ENCODE assay signal across 12 cellular contexts in genomic region chr14:69287096-69287991, GRCh38. TPM values are rescaled to one million over a fixed set of nuclear protein-coding genes. Genes with fewer than 3 reads are reported as not detected.
DNase-seq lines count a peak whose midpoint lies in the region; ATAC-seq and TF ChIP-seq lines count a peak whose summit lies in the region.
"Had no signal": no experiment of that assay in that cellular context is flagged by ENCODE, and none has a peak within 500 bp of the region (broad histone marks: within the 10 kb centered on the region; RNA-seq: fewer than 3 reads in every experiment).

No MANE protein-coding gene starts in this region.

- POLR2A ChIA-PET in CD8-positive, alpha-beta T cell (lab: Charles Lee): interaction anchor here (0.7 kb wide), 1 partner anchor 10 kb away, joined by 3 read pairs; no protein-coding TSS in a partner anchor

- no peak for TF ChIP-seq CTCF in esophagus muscularis mucosa (IDR thresholded peaks at IDR 0.05)
- no peak for TF ChIP-seq CTCF in CD8-positive, alpha-beta T cell (IDR thresholded peaks at IDR 0.05)

- H3K36me3 ChIP-seq in esophagus muscularis mucosa: no peaks in the 10 kb centered on the region
- no peaks in the 10 kb centered on the region for H3K36me3 ChIP-seq in neuronal stem cell (replicated peaks in 1 of 2; ENCODE audit: control insufficient read depth in 2 of 2, insufficient read depth in 2 of 2, low read length in 2 of 2)
- no peaks in the 10 kb centered on the region for H3K36me3 ChIP-seq in CD8-positive, alpha-beta T cell (ENCODE audit: insufficient read depth, low read length)

- no peaks in the 10 kb centered on the region for H3K4me1 Mint-ChIP-seq in CD8-positive, alpha-beta T cell (ENCODE audit: low read depth)
- H3K4me1 Mint-ChIP-seq: T-helper 17 cell had no signal

- no peak overlapping the region for H3K4me3 Mint-ChIP-seq in CD8-positive, alpha-beta T cell
- H3K4me3 Mint-ChIP-seq: T-helper 17 cell, type B pancreatic cell had no signal

- DNase-seq in ELR (ENCODE audit: low read depth) (peak; percentile 35), NCI-H460 (ENCODE audit: extremely low read depth, low read depth) (peak; percentile 34), esophagus muscularis mucosa (ENCODE audit: extremely low spot score) (no peak), neuronal stem cell (ENCODE audit: low spot score) (no peak), head of caudate nucleus (no peak)
- DNase-seq in CD8-positive, alpha-beta T cell: no peak
- DNase-seq: activated T-cell treated with anti-CD3 and anti-CD28 coated beads for 4 hours; stimulated activated CD4-positive, alpha-beta T cell treated with anti-CD3 and anti-CD28 coated beads, Interleukin-4, amount 100 ng/mL, for 24 hours; T-helper 17 cell had no signal

- H3K4ac ChIP-seq in neuronal stem cell (ENCODE audit: low read length): no peak overlapping the region

- no peak overlapping the region for H3K23ac ChIP-seq in neuronal stem cell (ENCODE audit: low read depth, low read length, poor library complexity)

- H3K27ac Mint-ChIP-seq in CD8-positive, alpha-beta T cell: no peak overlapping the region
- H3K27ac Mint-ChIP-seq: T-helper 17 cell, type B pancreatic cell had no signal

- no peak overlapping the region for H3K9ac ChIP-seq in neuronal stem cell (ENCODE audit: low read depth, low read length, poor library complexity)

- H3K4me2 ChIP-seq in neuronal stem cell (ENCODE audit: insufficient read depth, low read length, poor library complexity, severe bottlenecking): no peak overlapping the region

- H2BK120ac ChIP-seq in neuronal stem cell (ENCODE audit: low read depth, low read length): no peak overlapping the region

- H3K79me1 ChIP-seq in neuronal stem cell (ENCODE audit: low read depth, low read length): no peaks in the 10 kb centered on the region

- no peak for TF ChIP-seq POLR2A in esophagus muscularis mucosa (IDR thresholded peaks at IDR 0.05; ENCODE audit: low read depth)

- peaks cover 18 to 37% (median 26%) of the 10 kb centered on the region in 4 donors for H3K4me1 ChIP-seq in esophagus muscularis mucosa
- H3K4me1 ChIP-seq in neuronal stem cell (ENCODE audit: control insufficient read depth in 2 of 2, insufficient read depth in 1 of 2, low read depth in 1 of 2, low read length in 2 of 2): peaks cover 6 to 12% of the 10 kb centered on the region in 2 donors
- H3K4me1 ChIP-seq in CD8-positive, alpha-beta T cell (ENCODE audit: insufficient read depth, low read length): no peaks in the 10 kb centered on the region

- no peak for ATAC-seq in CD8-positive, alpha-beta T cell
- ATAC-seq in HG03095 (IDR thresholded peaks at IDR 0.05; ENCODE audit: unreplicated experiment) (no peak), GM21360 (IDR thresholded peaks at IDR 0.05; ENCODE audit: unreplicated experiment) (no peak)
- ATAC-seq: T-helper 17 cell had no signal

- H2BK5ac ChIP-seq in neuronal stem cell (ENCODE audit: low read length): no peak overlapping the region

- H4K91ac ChIP-seq in neuronal stem cell (ENCODE audit: low read depth, low read length, poor library complexity): no peak overlapping the region

- peaks cover 6% of the 10 kb centered on the region for H3K27me3 Mint-ChIP-seq in CD8-positive, alpha-beta T cell (ENCODE audit: low read depth)
- H3K27me3 Mint-ChIP-seq: type B pancreatic cell had no signal

- intact Hi-C loops in esophagus muscularis mucosa (cut with DNase I): no loop called here
- intact Hi-C loops in CD8-positive, alpha-beta T cell (cut with DNase I, micrococcal nuclease): no loop called here
- intact Hi-C loops in head of caudate nucleus (cut with DNase I): no loop called here

- WGBS in esophagus muscularis mucosa: 58% methylated on average over 9 of the region's 9 CpGs
- WGBS in neuronal stem cell (ENCODE audit: extremely low coverage in 2 of 2, insufficient read length in 2 of 2, insufficient replicate concordance in 1 of 2), 2 donors: no CpG with 5 or more reads among the region's 9 CpGs

- H3K14ac ChIP-seq in neuronal stem cell (ENCODE audit: low read length): no peak overlapping the region

- peak overlapping the region; percentile 44 for H2AFZ ChIP-seq in neuronal stem cell (ENCODE audit: low read length)

- no peak overlapping the region for H3K18ac ChIP-seq in neuronal stem cell (ENCODE audit: low read length)

- peak overlapping the region; percentile 38 to 55 (median 48) for H3K27ac ChIP-seq in esophagus muscularis mucosa (replicated peaks in 1 of 4)
- no peak overlapping the region for H3K27ac ChIP-seq in neuronal stem cell (replicated peaks; ENCODE audit: low read length)
- no peak overlapping the region for H3K27ac ChIP-seq in CD8-positive, alpha-beta T cell (ENCODE audit: low read depth, low read length)

- no peaks in the 10 kb centered on the region for H3K27me3 ChIP-seq in esophagus muscularis mucosa
- H3K27me3 ChIP-seq in neuronal stem cell (ENCODE audit: control insufficient read depth in 3 of 3, insufficient read depth in 3 of 3, low read depth in 1 of 3, low read length in 3 of 3): no peaks in the 10 kb centered on the region
- H3K27me3 ChIP-seq in CD8-positive, alpha-beta T cell (ENCODE audit: insufficient read depth, low read length): no peaks in the 10 kb centered on the region

- CTCF ChIA-PET in CD8-positive, alpha-beta T cell (lab: Charles Lee): interaction anchor here (0.6 to 1.5 kb wide), 2 partner anchors 158 to 297 kb away, joined by 4 read pairs; no protein-coding TSS in a partner anchor

- no peaks in the 10 kb centered on the region for H3K9me3 ChIP-seq in esophagus muscularis mucosa
- H3K9me3 ChIP-seq in neuronal stem cell (replicated peaks in 1 of 2; ENCODE audit: control insufficient read depth in 2 of 2, insufficient read depth in 1 of 2, low read depth in 1 of 2, low read length in 2 of 2): no peaks in the 10 kb centered on the region
- H3K9me3 ChIP-seq in CD8-positive, alpha-beta T cell (ENCODE audit: low read length): no peaks in the 10 kb centered on the region

- H2BK15ac ChIP-seq in neuronal stem cell (ENCODE audit: low read length): no peak overlapping the region

- H2AK5ac ChIP-seq in neuronal stem cell (ENCODE audit: low read depth, low read length): no peak overlapping the region

- no peak for TF ChIP-seq EP300 in esophagus muscularis mucosa (IDR thresholded peaks at IDR 0.05)

- H3K36me3 Mint-ChIP-seq in CD8-positive, alpha-beta T cell: no peaks in the 10 kb centered on the region
- H3K36me3 Mint-ChIP-seq: type B pancreatic cell had no signal

- H4K8ac ChIP-seq in neuronal stem cell (ENCODE audit: low read depth, low read length): no peak overlapping the region

- H3K9me3 Mint-ChIP-seq in CD8-positive, alpha-beta T cell: no peaks in the 10 kb centered on the region
- H3K9me3 Mint-ChIP-seq: type B pancreatic cell had no signal

- H2BK12ac ChIP-seq in neuronal stem cell (ENCODE audit: low read length): no peak overlapping the region

- no peak overlapping the region for H3K4me3 ChIP-seq in esophagus muscularis mucosa
- no peak overlapping the region for H3K4me3 ChIP-seq in neuronal stem cell (ENCODE audit: low read length in 2 of 2)
- no peak overlapping the region for H3K4me3 ChIP-seq in CD8-positive, alpha-beta T cell (ENCODE audit: low read depth, low read length)

RNA-seq across cellular contexts. Expression of gene GALNT16, which starts 27.4 kb away (rescaled TPM):
- 22.7 and 23.9 TPM in 2 replicates for total RNA-seq in NCI-H460 (2014; rRNA removed; shearing (Covaris generic))
- 28.8 and 46.1 TPM in 2 replicates for polyA plus RNA-seq in NCI-H460 (2014; cell fraction: nucleus; rRNA removed)
- total RNA-seq in esophagus muscularis mucosa: 10 to 100 TPM in 2 of 4 donors, 1 to 10 TPM in 2; 5.8 to 18.4 (median 10.5) TPM
- 17.1 TPM for polyA plus RNA-seq in neuronal stem cell (2013, experiment 1 of 2)
- polyA plus RNA-seq in neuronal stem cell (2013, experiment 2 of 2): 17.4 TPM
- under 1 TPM in 1 of 2 experiments, not detected in 1; 0.08 TPM for total RNA-seq in CD8-positive, alpha-beta T cell

Comparison
In these comparisons a context has a peak if more than half of its experiments do, and no peak if none do; other contexts are left out.
1. DNase-seq: peak in ELR (single experiment) and NCI-H460 (single experiment); none in esophagus muscularis mucosa (single experiment), neuronal stem cell (single experiment), CD8-positive, alpha-beta T cell (0 of 7) and head of caudate nucleus (0 of 42).
2. H3K27ac ChIP-seq: peak in esophagus muscularis mucosa (4 of 4); none in neuronal stem cell (single experiment) and CD8-positive, alpha-beta T cell (single experiment).
3. RNA of gene GALNT16, which starts 27.4 kb away (total RNA-seq): 22.7 to 23.9 TPM in NCI-H460 and 5.8 to 18.4 TPM in esophagus muscularis mucosa; 0.08 TPM in CD8-positive, alpha-beta T cell; every median in the first group is over 4 times any median in the second.